8 cellular contexts compared by ENCODE assay signal in genomic region chr11:128757235-128757711, GRCh38.
A peak's percentile ranks its signal among the peaks of the same experiment; 100 is the strongest.
DNase-seq lines count a peak whose midpoint lies in the region; FAIRE-seq and TF ChIP-seq lines count a peak whose summit lies in the region.

No MANE protein-coding gene starts in this region.

- no peaks in the 10 kb centered on the region for H3K27me3 ChIP-seq in H7 (ENCODE audit: control insufficient read depth, insufficient read depth, low read length)
- no peaks in the 10 kb centered on the region for H3K27me3 ChIP-seq in SJCRH30

- H3K9me3 ChIP-seq in SJCRH30 (replicated peaks), result no peaks in the 10 kb centered on the region

- no peaks in the 10 kb centered on the region for H3K4me1 ChIP-seq in SJCRH30

- no peak overlapping the region for H3K27ac ChIP-seq in SJCRH30

- peak; percentile 58 for TF ChIP-seq CTCF in fibroblast of pulmonary artery (IDR thresholded peaks at IDR 0.05; ENCODE audit: low read length, missing control alignments)

- no peaks in the 10 kb centered on the region for H3K36me3 ChIP-seq in H7 (replicated peaks; ENCODE audit: control insufficient read depth, insufficient read depth, low read length)
- no peaks in the 10 kb centered on the region for H3K36me3 ChIP-seq in SJCRH30

- peak; percentile 48 for DNase-seq in GM12892 (ENCODE audit: insufficient read length)
- DNase-seq in H7, result peak; percentile 73
- peak; percentile 46 for DNase-seq in M059J (ENCODE audit: low read depth)
- peak; percentile 31 to 60 for DNase-seq in activated CD8-positive, alpha-beta memory T cell treated with anti-CD3 and anti-CD28 coated beads for 4 hours (ENCODE audit: low read depth in 2 of 2)
- DNase-seq in fibroblast of pulmonary artery (ENCODE audit: low read depth), result peak; percentile 71
- DNase-seq in stimulated activated CD4-positive, alpha-beta T cell treated with anti-CD3 and anti-CD28 coated beads, Interleukin-4, amount 100 ng/mL, for 4 hours, result peak; percentile 53 to 77
- no peak for DNase-seq in dedifferentiated amniotic fluid mesenchymal stem cell (ENCODE audit: extremely low spot score)
- DNase-seq in SJCRH30, result no peak

- H3K4me3 ChIP-seq in H7 (ENCODE audit: insufficient read depth, low read depth, low read length) (no peak overlapping the region), fibroblast of pulmonary artery (replicated peaks; ENCODE audit: low read depth, low read length) (no peak overlapping the region), SJCRH30 (no peak overlapping the region)

- FAIRE-seq in GM12892 (lab: Jason Lieb, UNC), result peak; percentile 99

- no peak for TF ChIP-seq POLR2A in GM12892 (IDR thresholded peaks at IDR 0.05; ENCODE audit: low read depth, low read length)

Comparison
In these comparisons a context has a peak if more than half of its experiments do, and no peak if none do; other contexts are left out.
1. DNase-seq: peak in GM12892 (single experiment), H7 (single experiment), M059J (single experiment), activated CD8-positive, alpha-beta memory T cell treated with anti-CD3 and anti-CD28 coated beads for 4 hours (2 of 2), fibroblast of pulmonary artery (single experiment) and stimulated activated CD4-positive, alpha-beta T cell treated with anti-CD3 and anti-CD28 coated beads, Interleukin-4, amount 100 ng/mL, for 4 hours (2 of 2); none in dedifferentiated amniotic fluid mesenchymal stem cell (single experiment) and SJCRH30 (0 of 2).